Comparison of ENCODE assay signal across 8 cellular contexts in the genomic region with DNA sequence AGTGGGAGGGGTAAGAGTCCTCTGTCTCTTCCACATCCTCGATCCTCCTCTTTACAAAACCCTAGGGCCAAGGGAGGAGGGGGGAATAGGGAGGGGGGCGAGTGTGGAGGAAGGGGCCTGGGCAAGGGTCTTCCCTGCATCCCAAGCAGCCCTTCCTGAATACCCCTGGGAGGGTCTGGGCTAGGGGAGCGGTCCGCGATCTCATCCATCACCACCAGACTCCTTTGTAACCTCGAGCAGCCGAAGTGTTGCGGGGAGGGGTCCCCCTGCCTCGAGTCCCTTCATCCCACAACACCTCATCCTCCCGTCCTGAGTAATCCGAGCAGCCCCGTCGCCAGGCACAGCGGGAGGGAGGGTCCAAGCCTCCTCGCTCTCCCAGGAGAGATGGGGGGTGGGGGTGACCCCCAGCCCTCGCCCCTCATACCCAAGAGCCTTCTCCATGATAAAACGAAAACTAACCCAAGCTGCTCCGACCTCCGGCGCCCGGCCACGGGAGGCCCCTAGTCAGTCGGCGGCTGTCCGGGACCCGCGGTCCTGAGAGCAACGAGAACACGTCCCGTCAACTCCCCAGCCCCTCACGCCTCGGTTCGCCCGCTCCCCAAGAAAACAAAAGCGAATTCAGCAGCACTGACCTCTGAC. TPM values are rescaled to one million over a fixed set of nuclear protein-coding genes. Genes with fewer than 3 reads are reported as not detected.
DNase-seq lines count a peak whose midpoint lies in the region; ATAC-seq and TF ChIP-seq lines count a peak whose summit lies in the region.

No MANE protein-coding gene starts in this region.

- CTCF ChIA-PET in activated naive CD4-positive, alpha-beta T cell treated with anti-CD3 and anti-CD28 coated beads for 36 hours (lab: Charles Lee), result interaction anchor here (0.7 to 1.1 kb wide), 2 partner anchors 16 to 256 kb away, joined by 4 read pairs; no protein-coding TSS in a partner anchor

- no peak for TF ChIP-seq POLR2A in upper lobe of left lung (IDR thresholded peaks at IDR 0.05)

- no peak for TF ChIP-seq EP300 in upper lobe of left lung (IDR thresholded peaks at IDR 0.05)

- H3K4me1 Mint-ChIP-seq in activated naive CD4-positive, alpha-beta T cell treated with anti-CD3 and anti-CD28 coated beads for 36 hours (ENCODE audit: low read depth), result peaks cover 20% of the 10 kb centered on the region

- H3K9me3 ChIP-seq in adipocyte (ENCODE audit: control insufficient read depth, low read length) (no peaks in the 10 kb centered on the region), liver (ENCODE audit: control insufficient read depth in 4 of 4, low read length in 3 of 4) (no peaks in the 10 kb centered on the region), upper lobe of left lung (no peaks in the 10 kb centered on the region)

- no peaks in the 10 kb centered on the region for H3K9me3 Mint-ChIP-seq in activated naive CD4-positive, alpha-beta T cell treated with anti-CD3 and anti-CD28 coated beads for 36 hours

- H3K36me3 ChIP-seq in adipocyte (ENCODE audit: control insufficient read depth, insufficient read depth, low read length, severe bottlenecking) (no peaks in the 10 kb centered on the region), liver (ENCODE audit: control insufficient read depth in 4 of 4, insufficient read depth in 3 of 4, low read depth in 1 of 4, low read length in 3 of 4) (no peaks in the 10 kb centered on the region), upper lobe of left lung (no peaks in the 10 kb centered on the region)

- H3K36me3 Mint-ChIP-seq in activated naive CD4-positive, alpha-beta T cell treated with anti-CD3 and anti-CD28 coated beads for 36 hours (ENCODE audit: low read depth), result no peaks in the 10 kb centered on the region

- H3K27me3 ChIP-seq in adipocyte (replicated peaks; ENCODE audit: control insufficient read depth, insufficient read depth, low read length) (peaks cover 46% of the 10 kb centered on the region), liver (ENCODE audit: control insufficient read depth in 4 of 4, insufficient read depth in 4 of 4, low read length in 3 of 4) (peaks cover 0 to 7% (median 1%) of the 10 kb centered on the region in 4 donors), upper lobe of left lung (peaks cover 0 to 7% (median 1%) of the 10 kb centered on the region in 4 donors)

- no peak for TF ChIP-seq RAD21 in liver (IDR thresholded peaks at IDR 0.05)

- H3K4me3 Mint-ChIP-seq in activated naive CD4-positive, alpha-beta T cell treated with anti-CD3 and anti-CD28 coated beads for 36 hours, result peak overlapping the region; percentile 50

- no peak for DNase-seq in activated naive CD4-positive, alpha-beta T cell treated with anti-CD3 and anti-CD28 coated beads for 36 hours
- no peak for DNase-seq in activated naive CD4-positive, alpha-beta T cell treated with Interleukin-2 at 50 U/mL for 16 hours
- no peak for DNase-seq in adipocyte (ENCODE audit: low read depth)
- no peak for DNase-seq in upper lobe of left lung
- DNase-seq in OCI-M2 (lab: John Stamatoyannopoulos, UW; ENCODE audit: unreplicated experiment), result no peak
- no peak for DNase-seq in NAMALWA (ENCODE audit: low spot score)

- H3K4me1 ChIP-seq in adipocyte (ENCODE audit: control insufficient read depth, insufficient read depth, low read length), result peaks cover 23% of the 10 kb centered on the region
- peaks cover 12 to 22% (median 17%) of the 10 kb centered on the region in 4 donors for H3K4me1 ChIP-seq in liver (ENCODE audit: control insufficient read depth in 4 of 4, insufficient read depth in 4 of 4, low read length in 3 of 4)
- H3K4me1 ChIP-seq in upper lobe of left lung, result peaks cover 19 to 28% (median 20%) of the 10 kb centered on the region in 4 donors

- H3K9ac ChIP-seq in adipocyte (ENCODE audit: low read length) (no peak overlapping the region), liver (ENCODE audit: low read depth in 1 of 2, low read length in 2 of 2) (no peak overlapping the region)

- H3K27ac ChIP-seq in liver (ENCODE audit: low read depth in 1 of 2, low read length in 2 of 2) (no peak overlapping the region), upper lobe of left lung (no peak overlapping the region)

- intact Hi-C loops in activated naive CD4-positive, alpha-beta T cell treated with anti-CD3 and anti-CD28 coated beads for 36 hours (cut with micrococcal nuclease), result loop anchor here (1.0 to 5.0 kb wide), 5 partner anchors 22 to 183 kb away; partner anchors contain the start of gene SLC7A6

- peaks cover 20% of the 10 kb centered on the region for H3K27me3 Mint-ChIP-seq in activated naive CD4-positive, alpha-beta T cell treated with anti-CD3 and anti-CD28 coated beads for 36 hours (ENCODE audit: low read depth)

- H3K4me3 ChIP-seq in adipocyte (ENCODE audit: low read length) (peak overlapping the region; percentile 73), liver (ENCODE audit: low read depth in 1 of 3, low read length in 3 of 3) (peak overlapping the region; percentile 26 to 57 (median 38)), upper lobe of left lung (peak overlapping the region; percentile 46 to 61 (median 54))

- 6% methylated on average over 35 of the region's 35 CpGs for WGBS in liver
- WGBS in upper lobe of left lung, 2 donors, result 3 to 5% methylated on average over 15 to 27 of the region's 35 CpGs

- ATAC-seq in HG03342 (IDR thresholded peaks at IDR 0.05; ENCODE audit: unreplicated experiment), result peak; percentile 17
- ATAC-seq in upper lobe of left lung (ENCODE audit: low FRiP score in 2 of 2), result no peak

- TF ChIP-seq CTCF in liver (IDR thresholded peaks at IDR 0.05; ENCODE audit: low read depth, low read length, missing input control) (no peak), upper lobe of left lung (IDR thresholded peaks at IDR 0.05) (no peak)

- no peak overlapping the region for H3K27ac Mint-ChIP-seq in activated naive CD4-positive, alpha-beta T cell treated with anti-CD3 and anti-CD28 coated beads for 36 hours

TF ChIP-seq in liver, 16 proteins besides CTCF, POLR2A, EP300 and RAD21:
- TF ChIP-seq GABPA (IDR thresholded peaks at IDR 0.05 in 1 of 2, conservative IDR thresholded peaks at IDR 0.05 in 1 of 2) (no peak), FOXA1 (IDR thresholded peaks at IDR 0.05) (no peak), EGR1 (IDR thresholded peaks at IDR 0.05; ENCODE audit: low read depth in 2 of 2) (no peak), NR2F2 (IDR thresholded peaks at IDR 0.05) (no peak), JUND (IDR thresholded peaks at IDR 0.05) (no peak), TAF1 (conservative IDR thresholded peaks at IDR 0.05) (no peak), YY1 (IDR thresholded peaks at IDR 0.05) (no peak), RXRA (IDR thresholded peaks at IDR 0.05) (no peak), FOXA2 (IDR thresholded peaks at IDR 0.05) (no peak), HNF4A (conservative IDR thresholded peaks at IDR 0.05) (no peak), ZBTB33 (IDR thresholded peaks at IDR 0.05) (no peak), HNF4G (IDR thresholded peaks at IDR 0.05) (no peak), REST (IDR thresholded peaks at IDR 0.05) (no peak)

RNA-seq across cellular contexts. Expression of gene SMPD3, which starts 0.5 kb away (rescaled TPM):
- under 1 TPM; 0.40 to 0.67 TPM for total RNA-seq in activated naive CD4-positive, alpha-beta T cell treated with anti-CD3 and anti-CD28 coated beads for 36 hours
- 10 to 100 TPM in 1 of 2 donors, under 1 TPM in 1; 0.33 to 10.6 TPM for total RNA-seq in liver
- polyA plus RNA-seq in liver, result 1 to 10 TPM in 1 of 2 donors, under 1 TPM in 1; 0.92 to 4.6 TPM
- 10 to 100 TPM in 1 of 6 donors, 1 to 10 TPM in 5; 1.2 to 10.7 (median 3.2) TPM for total RNA-seq in upper lobe of left lung
